In the genomic region with DNA sequence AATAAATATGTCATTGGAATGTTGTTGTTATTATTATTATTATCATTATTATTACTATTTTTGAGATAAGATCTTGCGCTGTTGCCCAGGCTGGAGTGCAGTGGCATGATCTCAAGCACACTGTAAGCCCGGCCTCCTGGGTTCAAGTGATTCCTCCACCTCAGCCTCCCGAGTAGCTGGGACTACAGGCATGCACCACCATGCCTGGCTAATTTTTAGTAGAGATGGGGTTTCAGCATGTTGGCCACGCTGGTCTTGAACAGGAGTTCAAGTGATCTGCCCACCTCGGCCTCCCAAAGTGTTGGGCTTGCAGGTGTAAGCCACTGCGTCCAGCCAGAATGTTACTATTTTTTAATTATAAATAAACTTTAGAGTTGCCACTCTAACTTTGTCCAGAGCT, we compare ENCODE assay signal across 20 cellular contexts. TPM values are rescaled to one million over a fixed set of nuclear protein-coding genes. Genes with fewer than 3 reads are reported as not detected.
DNase-seq lines count a peak whose midpoint lies in the region; ATAC-seq and TF ChIP-seq lines count a peak whose summit lies in the region.
"Had no signal": no experiment of that assay in that cellular context is flagged by ENCODE, and none has a peak within 500 bp of the region (broad histone marks: within the 10 kb centered on the region; RNA-seq: fewer than 3 reads in every experiment).

No MANE protein-coding gene starts in this region.

- peak overlapping the region; percentile 67 for H3K4me2 ChIP-seq in GM23338

- no peaks in the 10 kb centered on the region for H3K36me3 ChIP-seq in GM23338 (ENCODE audit: insufficient read depth)
- H3K36me3 ChIP-seq in HUES64 (ENCODE audit: insufficient read depth, low read length): peaks cover 24% of the 10 kb centered on the region
- H3K36me3 ChIP-seq in iPS-15b (ENCODE audit: control insufficient read depth, insufficient read depth, low read length): no peaks in the 10 kb centered on the region
- H3K36me3 ChIP-seq in sigmoid colon: no peaks in the 10 kb centered on the region
- no peaks in the 10 kb centered on the region for H3K36me3 ChIP-seq in lower lobe of right lung
- H3K36me3 ChIP-seq in right lobe of liver: no peaks in the 10 kb centered on the region

- H3K79me2 ChIP-seq in GM23338 (replicated peaks; ENCODE audit: insufficient read depth): peaks cover 98% of the 10 kb centered on the region

- intact Hi-C loops in sigmoid colon (cut with DNase I) (loop anchor here (10.0 kb wide), 1 partner anchor 407 kb away; the partner anchor contains the start of gene RAD23B), lower lobe of right lung (cut with DNase I) (no loop called here), right lobe of liver (cut with DNase I) (no loop called here)

- H3K36me3 Mint-ChIP-seq in GM23338 (ENCODE audit: low read depth): peaks cover 20% of the 10 kb centered on the region; the same call in 2 of the 3 replicates
- H3K36me3 Mint-ChIP-seq: CD14-positive monocyte had no signal

- TF ChIP-seq CTCF in GM23338 (conservative IDR thresholded peaks at IDR 0.05; ENCODE audit: low read depth in 2 of 2): no peak
- TF ChIP-seq CTCF in sigmoid colon (IDR thresholded peaks at IDR 0.05): no peak
- no peak for TF ChIP-seq CTCF in lower lobe of right lung (IDR thresholded peaks at IDR 0.05)
- no peak for TF ChIP-seq CTCF in right lobe of liver (IDR thresholded peaks at IDR 0.05)

- H3K4me3 ChIP-seq in GM23338: peak overlapping the region; percentile 40
- H3K4me3 ChIP-seq in HUES64 (ENCODE audit: low read length): peak overlapping the region; percentile 38
- peak overlapping the region; percentile 41 for H3K4me3 ChIP-seq in iPS-15b (ENCODE audit: low read depth, low read length)
- H3K4me3 ChIP-seq in sigmoid colon: no peak overlapping the region
- H3K4me3 ChIP-seq in lower lobe of right lung: no peak overlapping the region
- no peak overlapping the region for H3K4me3 ChIP-seq in right lobe of liver

- H3K27me3 ChIP-seq in GM23338 (ENCODE audit: insufficient read depth) (no peaks in the 10 kb centered on the region), HUES64 (ENCODE audit: insufficient read depth, low read length) (no peaks in the 10 kb centered on the region), iPS-15b (ENCODE audit: control insufficient read depth, insufficient read depth, low read length) (no peaks in the 10 kb centered on the region), sigmoid colon (no peaks in the 10 kb centered on the region), lower lobe of right lung (ENCODE audit: low read depth) (no peaks in the 10 kb centered on the region), right lobe of liver (no peaks in the 10 kb centered on the region)

- peaks cover 94% of the 10 kb centered on the region for H3K4me1 Mint-ChIP-seq in GM23338
- H3K4me1 Mint-ChIP-seq: CD14-positive monocyte had no signal

- H3F3A ChIP-seq in GM23338 (replicated peaks; ENCODE audit: low read depth): no peaks in the 10 kb centered on the region

- H3K9me3 Mint-ChIP-seq in GM23338: no peaks in the 10 kb centered on the region

- no peak overlapping the region; the same call in 1 of the 2 replicates for H3K27ac Mint-ChIP-seq in GM23338
- H3K27ac Mint-ChIP-seq: CD14-positive monocyte had no signal

- H3K27ac ChIP-seq in GM23338 (ENCODE audit: low read depth) (peak overlapping the region; percentile 76), HUES64 (ENCODE audit: low read depth, low read length) (peak overlapping the region; percentile 79), sigmoid colon (peak overlapping the region in 3 of 4 donors; percentile 72 to 80 (median 80)), lower lobe of right lung (no peak overlapping the region), right lobe of liver (no peak overlapping the region)

- H3K9me2 ChIP-seq in GM23338 (ENCODE audit: insufficient read depth): no peaks in the 10 kb centered on the region

- DNase-seq in GM23338 (ENCODE audit: low spot score) (no peak), sigmoid colon (peak; percentile 60), lower lobe of right lung (no peak), right lobe of liver (no peak), SW 1271 (lab: John Stamatoyannopoulos, UW) (no peak)
- DNase-seq: DMS53, GDM1, H7, KG1, NCI-H1105, NCI-H2081, NCI-H2171 treated with DMSO at 0.1 percent for 48 hours, NCI-H446, NCI-H526, OCI-M1, SHP77 had no signal

- TF ChIP-seq EP300 in sigmoid colon (IDR thresholded peaks at IDR 0.05): no peak

- ATAC-seq in GM23338 (no peak), lower lobe of right lung (no peak), right lobe of liver (no peak), GM21737 (IDR thresholded peaks at IDR 0.05; ENCODE audit: unreplicated experiment) (no peak)

- TF ChIP-seq POLR2A in sigmoid colon (IDR thresholded peaks at IDR 0.05): no peak
- TF ChIP-seq POLR2A in right lobe of liver (IDR thresholded peaks at IDR 0.05): no peak

- H3K27me3 Mint-ChIP-seq in GM23338 (ENCODE audit: insufficient read depth, low read depth, poor library complexity): peaks cover 8% of the 10 kb centered on the region

- peak overlapping the region; percentile 62; the same call in 2 of the 3 replicates for H3K4me3 Mint-ChIP-seq in GM23338
- H3K4me3 Mint-ChIP-seq: CD14-positive monocyte had no signal

- H3K4me1 ChIP-seq in GM23338 (ENCODE audit: insufficient read depth) (peaks cover 87% of the 10 kb centered on the region), HUES64 (ENCODE audit: insufficient read depth, low read length) (peaks cover 87% of the 10 kb centered on the region), iPS-15b (ENCODE audit: control insufficient read depth, insufficient read depth, low read length) (peaks cover 59% of the 10 kb centered on the region), sigmoid colon (peaks cover 0 to 86% (median 70%) of the 10 kb centered on the region in 4 donors), lower lobe of right lung (peaks cover 58% of the 10 kb centered on the region), right lobe of liver (peaks cover 0 to 5% (median 2%) of the 10 kb centered on the region in 4 donors)

- WGBS in HUES64: 88% methylated on average over 6 of the region's 6 CpGs
- 94 to 95% methylated on average over 6 of the region's 6 CpGs for WGBS in sigmoid colon, 2 donors
- 85% methylated on average over 5 of the region's 6 CpGs for WGBS in right lobe of liver (ENCODE audit: insufficient coverage, low coverage, low lambda C conversion rate, missing lambda C conversion rate)

- no peaks in the 10 kb centered on the region for H3K9me3 ChIP-seq in HUES64 (ENCODE audit: insufficient read depth, low read depth, low read length)
- H3K9me3 ChIP-seq in iPS-15b (ENCODE audit: control insufficient read depth, insufficient read depth, low read length): no peaks in the 10 kb centered on the region
- no peaks in the 10 kb centered on the region for H3K9me3 ChIP-seq in sigmoid colon
- H3K9me3 ChIP-seq in lower lobe of right lung: no peaks in the 10 kb centered on the region
- H3K9me3 ChIP-seq in right lobe of liver: no peaks in the 10 kb centered on the region

- H3K9ac ChIP-seq in HUES64 (ENCODE audit: low read depth, low read length) (no peak overlapping the region), iPS-15b (ENCODE audit: low read depth, low read length) (no peak overlapping the region)

- H2AFZ ChIP-seq in GM23338: no peak overlapping the region

- H4K20me1 ChIP-seq in GM23338 (replicated peaks; ENCODE audit: insufficient read depth): peaks cover 20% of the 10 kb centered on the region

TF ChIP-seq in GM23338, 12 proteins besides CTCF, POLR2A, EP300 and RAD21 (continues in another document):
- no peak for TF ChIP-seq CREB1 (CRISPR knock-in tag; IDR thresholded peaks at IDR 0.05; ENCODE audit: low read depth)
- no peak for TF ChIP-seq ZNF331 (CRISPR knock-in tag; IDR thresholded peaks at IDR 0.05; ENCODE audit: low read depth)
- TF ChIP-seq NANOG (IDR thresholded peaks at IDR 0.05; ENCODE audit: borderline replicate concordance): no peak
- no peak for TF ChIP-seq EZH2phosphoT487 (IDR thresholded peaks at IDR 0.05; ENCODE audit: unreplicated experiment)
- TF ChIP-seq ETS1 (IDR thresholded peaks at IDR 0.05): no peak
- no peak for TF ChIP-seq JUNB (IDR thresholded peaks at IDR 0.05; ENCODE audit: unreplicated experiment)
- TF ChIP-seq STAT1 (IDR thresholded peaks at IDR 0.05; ENCODE audit: unreplicated experiment): no peak
- TF ChIP-seq POLR2AphosphoS5 (IDR thresholded peaks at IDR 0.05; ENCODE audit: low read depth): no peak

RNA-seq across cellular contexts. Expression of gene ZNF462, which starts 14.4 kb away (rescaled TPM):
- total RNA-seq in GM23338 (2014; rRNA removed; shearing (Covaris generic)): 87.8 and 101 TPM in 2 replicates
- polyA plus RNA-seq in GM23338 (2016; fragmentation: Nextera tagmentation; extraction: Ambion mirVana): 31.1 and 40.0 TPM in 2 replicates
- 36.0 TPM for polyA plus RNA-seq in HUES64 (2013, experiment 1 of 2)
- polyA plus RNA-seq in HUES64 (2013, experiment 2 of 2): 35.5 TPM
- total RNA-seq in sigmoid colon: 10 to 100 TPM; 21.7 to 33.8 (median 25.6) TPM
- polyA plus RNA-seq in sigmoid colon: 1 to 10 TPM in 2 of 3 donors, under 1 TPM in 1; 0.60 to 6.2 (median 2.5) TPM
- 24.4 TPM for total RNA-seq in lower lobe of right lung
- total RNA-seq in right lobe of liver: 1 to 10 TPM in 5 of 6 experiments, under 1 TPM in 1; 0.93 to 4.0 (median 2.9) TPM
- polyA plus RNA-seq: CD14-positive monocyte had no signal

Comparison
In these comparisons a context has a peak if more than half of its experiments do, and no peak if none do; other contexts are left out.
1. H3K27ac ChIP-seq: peak in GM23338 (single experiment), HUES64 (single experiment) and sigmoid colon (3 of 4); none in lower lobe of right lung (single experiment) and right lobe of liver (0 of 3).
2. H3K4me3 ChIP-seq: peak in GM23338 (single experiment), HUES64 (single experiment) and iPS-15b (single experiment); none in sigmoid colon (0 of 4), lower lobe of right lung (single experiment) and right lobe of liver (0 of 3).